17 cellular contexts compared by ENCODE assay signal in the genomic region with DNA sequence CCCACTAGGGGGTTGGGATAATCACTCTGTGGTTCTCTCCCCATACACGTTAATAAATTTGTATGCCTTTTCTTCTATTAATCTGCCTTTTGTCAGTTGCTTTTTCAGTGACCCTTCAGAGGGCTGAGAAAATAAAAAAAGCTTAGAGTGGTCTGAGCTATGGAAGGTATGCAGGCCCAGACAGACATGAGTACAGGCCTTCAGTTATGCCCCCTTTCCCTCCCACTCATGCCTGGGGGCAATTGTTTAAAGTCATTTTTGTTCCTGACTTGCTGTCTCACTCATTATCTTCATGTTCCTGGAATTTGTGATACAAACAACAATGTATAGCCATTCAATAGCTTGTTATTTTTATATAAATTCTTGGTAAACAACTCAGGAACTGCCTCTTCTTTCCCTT.
"Had no signal": no experiment of that assay in that cellular context is flagged by ENCODE, and none has a peak within 500 bp of the region (broad histone marks: within the 10 kb centered on the region; RNA-seq: fewer than 3 reads in every experiment).

No MANE protein-coding gene starts in this region.

- H3K4me1 Mint-ChIP-seq: activated CD4-positive, alpha-beta T cell treated with anti-CD3 and anti-CD28 coated beads, Interleukin-2, amount 10 ng/mL, durations not matched to agents 7 days and 5 days; stimulated activated effector memory CD8-positive, alpha-beta T cell treated with anti-CD3 and anti-CD28 coated beads, Interleukin-12 subunit alpha, Interleukin-12 subunit beta, amount 100 ng/mL, for 72 hours had no signal

- H3K4me3 Mint-ChIP-seq: activated CD4-positive, alpha-beta T cell treated with anti-CD3 and anti-CD28 coated beads, Interleukin-2, amount 10 ng/mL, durations not matched to agents 7 days and 5 days; stimulated activated effector memory CD8-positive, alpha-beta T cell treated with anti-CD3 and anti-CD28 coated beads, Interleukin-12 subunit alpha, Interleukin-12 subunit beta, amount 100 ng/mL, for 72 hours; T-helper 1 cell treated with Interleukin-12 subunit alpha and Interleukin-12 subunit beta and Interleukin-4 antibody, amounts not matched to agents 30 μg/mL and 1 μg/mL, for 36 hours had no signal

- H3K9ac ChIP-seq: parathyroid adenoma had no signal

- H3K4me1 ChIP-seq: foreskin keratinocyte, parathyroid adenoma, upper lobe of left lung had no signal

- H3K27me3 ChIP-seq: adrenal gland, body of pancreas, foreskin keratinocyte, upper lobe of left lung had no signal

- H3K36me3 ChIP-seq: adrenal gland, upper lobe of left lung had no signal

- H3K4me3 ChIP-seq: adrenal gland, body of pancreas, upper lobe of left lung had no signal

- H3K27ac Mint-ChIP-seq: activated CD4-positive, alpha-beta T cell treated with anti-CD3 and anti-CD28 coated beads, Interleukin-2, amount 10 ng/mL, durations not matched to agents 7 days and 5 days; activated T-helper 2 cell treated with anti-CD3 and anti-CD28 coated beads, Interferon-gamma antibody, Interleukin-2, Interleukin-4, amounts not matched to agents 10 μg/mL and 5 μg/mL and 100 μg/mL, durations not matched to agents 14 hours and 24 hours and 36 hours; stimulated activated effector memory CD8-positive, alpha-beta T cell treated with anti-CD3 and anti-CD28 coated beads, Interleukin-12 subunit alpha, Interleukin-12 subunit beta, amount 100 ng/mL, for 72 hours; T-helper 1 cell treated with Interleukin-12 subunit alpha and Interleukin-12 subunit beta and Interleukin-4 antibody, amounts not matched to agents 30 μg/mL and 1 μg/mL, for 36 hours had no signal

- H3K79me2 ChIP-seq: parathyroid adenoma had no signal

- ATAC-seq: body of pancreas; foreskin keratinocyte; left lobe of liver; right cardiac atrium; stimulated activated effector memory CD8-positive, alpha-beta T cell treated with anti-CD3 and anti-CD28 coated beads, Interleukin-12 subunit alpha, Interleukin-12 subunit beta, amount 100 ng/mL, for 72 hours had no signal

- H3K36me3 Mint-ChIP-seq: stimulated activated effector memory CD8-positive, alpha-beta T cell treated with anti-CD3 and anti-CD28 coated beads, Interleukin-12 subunit alpha, Interleukin-12 subunit beta, amount 100 ng/mL, for 72 hours had no signal

- DNase-seq: activated CD4-positive, alpha-beta T cell treated with anti-CD3 and anti-CD28 coated beads, Interleukin-2, amount 10 ng/mL, durations not matched to agents 7 days and 5 days; activated CD4-positive, CD25-positive, alpha-beta regulatory T cell; activated CD8-positive, alpha-beta memory T cell treated with anti-CD3 and anti-CD28 coated beads for 24 hours; activated naive CD4-positive, alpha-beta T cell treated with anti-CD3 and anti-CD28 coated beads, Interleukin-2, amount 50 U/mL, for 16 hours; body of pancreas; foreskin keratinocyte; head of caudate nucleus; islet precursor cell; right cardiac atrium; substantia nigra; upper lobe of left lung had no signal

- H3K9me3 ChIP-seq: adrenal gland had no signal

- H3K27ac ChIP-seq: adrenal gland, body of pancreas, foreskin keratinocyte, parathyroid adenoma, upper lobe of left lung had no signal
